1 cellular context compared by ENCODE assay signal in the genomic region with DNA sequence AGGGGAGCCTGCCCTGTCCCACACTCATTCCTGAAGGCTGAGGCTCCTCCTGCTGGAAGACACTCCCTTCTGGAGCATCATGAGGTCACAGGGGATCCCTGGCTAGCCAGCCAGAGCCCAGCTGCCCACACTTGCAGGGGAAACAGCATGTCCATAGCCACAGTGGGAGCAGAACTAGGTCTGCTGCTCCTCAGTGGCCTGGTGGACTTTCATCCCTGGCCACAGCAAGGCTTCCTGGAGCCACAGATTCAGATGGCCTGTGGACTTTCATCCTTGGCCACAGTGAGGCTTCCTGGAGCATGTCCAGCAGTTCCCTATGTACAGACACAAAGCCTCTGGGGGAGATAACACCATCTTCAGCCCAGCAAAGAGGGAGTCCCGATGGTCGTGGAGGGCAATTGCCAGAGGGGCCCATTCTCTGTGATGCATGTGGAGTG.
A peak's percentile ranks its signal among the peaks of the same experiment; 100 is the strongest.
TF ChIP-seq lines count a peak whose summit lies in the region.

No MANE protein-coding gene starts in this region.

TF ChIP-seq in HepG2, 621 proteins besides CTCF, POLR2A, EP300 and RAD21 (continued from another document):
- TF ChIP-seq MXI1 (IDR thresholded peaks at IDR 0.05; ENCODE audit: borderline replicate concordance, low read depth, low read length) (peak; percentile 53; the same call in 1 of the 3 replicates), ZNF317 (CRISPR knock-in tag; IDR thresholded peaks at IDR 0.05) (peak; percentile 33; the same call in 1 of the 2 replicates), ZNF264 (CRISPR knock-in tag; IDR thresholded peaks at IDR 0.05) (peak; percentile 40; the same call in 1 of the 2 replicates), TBP (CRISPR knock-in tag; IDR thresholded peaks at IDR 0.05) (no peak), ZNF501 (CRISPR knock-in tag; IDR thresholded peaks at IDR 0.05) (peak; percentile 77), HNF4A (CRISPR knock-in tag; IDR thresholded peaks at IDR 0.05) (peak; percentile 98), SAP130 (CRISPR knock-in tag; IDR thresholded peaks at IDR 0.05; ENCODE audit: low read depth) (peak; percentile 56; the same call in 1 of the 2 replicates), CAMTA2 (CRISPR knock-in tag; IDR thresholded peaks at IDR 0.05; ENCODE audit: borderline replicate concordance) (no peak), MIER2 (CRISPR knock-in tag; IDR thresholded peaks at IDR 0.05) (peak; percentile 43; the same call in 1 of the 2 replicates), PATZ1 (CRISPR knock-in tag; IDR thresholded peaks at IDR 0.05) (peak; percentile 48), MZF1 (CRISPR knock-in tag; IDR thresholded peaks at IDR 0.05; ENCODE audit: borderline replicate concordance) (no peak)
- TF ChIP-seq, protein P1, sequence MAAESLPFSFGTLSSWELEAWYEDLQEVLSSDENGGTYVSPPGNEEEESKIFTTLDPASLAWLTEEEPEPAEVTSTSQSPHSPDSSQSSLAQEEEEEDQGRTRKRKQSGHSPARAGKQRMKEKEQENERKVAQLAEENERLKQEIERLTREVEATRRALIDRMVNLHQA (CRISPR knock-in tag; IDR thresholded peaks at IDR 0.05) = no peak
- TF ChIP-seq, protein P2, sequence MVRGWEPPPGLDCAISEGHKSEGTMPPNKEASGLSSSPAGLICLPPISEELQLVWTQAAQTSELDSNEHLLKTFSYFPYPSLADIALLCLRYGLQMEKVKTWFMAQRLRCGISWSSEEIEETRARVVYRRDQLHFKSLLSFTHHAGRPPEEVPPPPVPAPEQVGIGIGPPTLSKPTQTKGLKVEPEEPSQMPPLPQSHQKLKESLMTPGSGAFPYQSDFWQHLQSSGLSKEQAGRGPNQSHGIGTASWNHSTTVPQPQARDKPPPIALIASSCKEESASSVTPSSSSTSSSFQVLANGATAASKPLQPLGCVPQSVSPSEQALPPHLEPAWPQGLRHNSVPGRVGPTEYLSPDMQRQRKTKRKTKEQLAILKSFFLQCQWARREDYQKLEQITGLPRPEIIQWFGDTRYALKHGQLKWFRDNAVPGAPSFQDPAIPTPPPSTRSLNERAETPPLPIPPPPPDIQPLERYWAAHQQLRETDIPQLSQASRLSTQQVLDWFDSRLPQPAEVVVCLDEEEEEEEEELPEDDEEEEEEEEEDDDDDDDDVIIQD (CRISPR knock-in tag; IDR thresholded peaks at IDR 0.05; ENCODE audit: low read depth) = peak; percentile 67; the same call in 1 of the 2 replicates
